In genomic region chr2:235347691-235348090, GRCh38 we compare ENCODE assay signal across 11 cellular contexts.
DNase-seq lines count a peak whose midpoint lies in the region; ATAC-seq, FAIRE-seq and TF ChIP-seq lines count a peak whose summit lies in the region.
"Had no signal": no experiment of that assay in that cellular context is flagged by ENCODE, and none has a peak within 500 bp of the region (broad histone marks: within the 10 kb centered on the region; RNA-seq: fewer than 3 reads in every experiment).

No MANE protein-coding gene starts in this region.

- no peaks in the 10 kb centered on the region for H4K20me1 ChIP-seq in K562 (replicated peaks; ENCODE audit: control insufficient read depth, insufficient read depth, low read length)

- no peaks in the 10 kb centered on the region for H3K79me1 ChIP-seq in mesendoderm (ENCODE audit: low read length)

- H2BK120ac ChIP-seq in mesendoderm (ENCODE audit: low read depth, low read length), result no peak overlapping the region

- H3K27me3 ChIP-seq in MG63 (no peaks in the 10 kb centered on the region), K562 (ENCODE audit: control insufficient read depth in 2 of 2, insufficient read depth in 2 of 2, low read length in 2 of 2) (peaks cover 0 to 13% of the 10 kb centered on the region in 2 experiments), mesendoderm (ENCODE audit: insufficient read depth, low read length, poor library complexity) (no peaks in the 10 kb centered on the region)
- H3K27me3 ChIP-seq: testis had no signal

- H2AK5ac ChIP-seq in mesendoderm (ENCODE audit: low read length), result no peak overlapping the region

- H3K27ac ChIP-seq in K562 (ENCODE audit: extremely low read depth, low read depth, low read length) (no peak overlapping the region), mesendoderm (ENCODE audit: low read depth, low read length) (no peak overlapping the region)
- H3K27ac ChIP-seq: testis, VCaP had no signal

- no peak overlapping the region for H3K4me2 ChIP-seq in K562 (ENCODE audit: insufficient read depth, low read length)
- no peak overlapping the region for H3K4me2 ChIP-seq in mesendoderm (ENCODE audit: low read length)

- H3K9ac ChIP-seq in K562 (ENCODE audit: insufficient read depth in 1 of 2, low read depth in 2 of 2, low read length in 2 of 2), result no peak overlapping the region
- no peak overlapping the region for H3K9ac ChIP-seq in mesendoderm (ENCODE audit: low read length)

- POLR2A ChIA-PET in K562 (lab: Yijun Ruan, JAX), result interaction anchor here (0.7 kb wide), 1 partner anchor 9 kb away, joined by 3 read pairs; no protein-coding TSS in a partner anchor

- H3K4ac ChIP-seq in mesendoderm (ENCODE audit: low read depth, low read length), result no peak overlapping the region

- CTCF ChIA-PET in K562 (lab: Yijun Ruan, JAX; ENCODE audit: low intra/inter-chr PET ratio), result no interaction called here

- no peak overlapping the region for H4K8ac ChIP-seq in mesendoderm (ENCODE audit: low read depth, low read length)

- H3K23ac ChIP-seq in mesendoderm (ENCODE audit: low read length), result no peak overlapping the region

- peak; percentile 42 for FAIRE-seq in K562 (lab: Jason Lieb, UNC)

- H3K4me1 ChIP-seq in K562 (replicated peaks in 1 of 2; ENCODE audit: control insufficient read depth in 2 of 2, insufficient read depth in 2 of 2, low read length in 2 of 2) (peaks cover 0 to 3% of the 10 kb centered on the region in 2 experiments; a peak in 2 of 5 replicates), mesendoderm (ENCODE audit: control insufficient read depth, low read depth, low read length) (no peaks in the 10 kb centered on the region)
- H3K4me1 ChIP-seq: testis had no signal

- H4K5ac ChIP-seq in mesendoderm (ENCODE audit: low read length), result no peak overlapping the region

- H3K36me3 ChIP-seq in MG63, result no peaks in the 10 kb centered on the region
- H3K36me3 ChIP-seq in K562 (ENCODE audit: control insufficient read depth, insufficient read depth, low read length), result no peaks in the 10 kb centered on the region
- H3K36me3 ChIP-seq in mesendoderm (ENCODE audit: control insufficient read depth, insufficient read depth, low read length), result no peaks in the 10 kb centered on the region

- in situ Hi-C loops in K562 (cut with MboI), result no loop called here

- WGBS in K562 (ENCODE audit: insufficient coverage, low coverage, missing lambda C conversion rate), result 0% methylated on average over 8 of the region's 8 CpGs
- WGBS in mesendoderm (ENCODE audit: extremely low coverage, insufficient coverage, low lambda C conversion rate), result no CpG with 5 or more reads among the region's 8 CpGs

- no peaks in the 10 kb centered on the region for H3K9me1 ChIP-seq in K562 (ENCODE audit: control insufficient read depth, insufficient read depth, low read length)

- no peak overlapping the region for H2BK5ac ChIP-seq in mesendoderm (ENCODE audit: low read length)

- intact Hi-C loops in K562 (cut with micrococcal nuclease), result no loop called here

- H3K79me2 ChIP-seq in K562 (ENCODE audit: control insufficient read depth, insufficient read depth, low read length) (no peaks in the 10 kb centered on the region), mesendoderm (ENCODE audit: control insufficient read depth, insufficient read depth, low read length) (no peaks in the 10 kb centered on the region)

- TF ChIP-seq CTCF in K562 (IDR thresholded peaks at IDR 0.05 in 2 of 3, conservative IDR thresholded peaks at IDR 0.05 in 1 of 3; ENCODE audit: insufficient read depth in 2 of 3, low read depth in 1 of 3, low read length in 3 of 3), result no peak

- H3K9me3 ChIP-seq in MG63 (no peaks in the 10 kb centered on the region), K562 (replicated peaks; ENCODE audit: control insufficient read depth, insufficient read depth, low read depth, low read length) (0 out of 2 replicates have a peak, but pooled peaks cover 2% of the 10 kb centered on the region)
- H3K9me3 ChIP-seq: testis had no signal

- no peak overlapping the region for H2BK15ac ChIP-seq in mesendoderm (replicated peaks; ENCODE audit: low read depth)

- no peak overlapping the region for H3K18ac ChIP-seq in mesendoderm (ENCODE audit: low read length)

- peak; percentile 83 for DNase-seq in COLO829 (ENCODE audit: low spot score)
- DNase-seq in MG63, result peak; percentile 81
- DNase-seq in K562 (ENCODE audit: extremely low read depth in 1 of 4, low spot score in 3 of 4), result peak; percentile 24 to 45 (median 31)
- peak; percentile 27 for DNase-seq in mesendoderm
- no peak for DNase-seq in activated CD8-positive, alpha-beta memory T cell treated with anti-CD3 and anti-CD28 coated beads, Interleukin-2, amount 50 U/mL, for 48 hours
- DNase-seq in UCSD-AML1 (lab: John Stamatoyannopoulos, UW; ENCODE audit: unreplicated experiment), result no peak
- DNase-seq: testis had no signal

- no peak for TF ChIP-seq EP300 in K562 (IDR thresholded peaks at IDR 0.05; ENCODE audit: low read length)

- no peak overlapping the region for H2AFZ ChIP-seq in K562 (ENCODE audit: low read depth, low read length)

- H3K56ac ChIP-seq in mesendoderm (ENCODE audit: low read length), result no peak overlapping the region

- H3K4me3 ChIP-seq in MG63 (no peak overlapping the region), K562 (no peak overlapping the region), mesendoderm (ENCODE audit: low read length) (no peak overlapping the region)
- H3K4me3 ChIP-seq: testis had no signal

- no TSS peak for BruUV-seq in K562 (replicated peaks; lab: Mats Ljungman, UMichigan)

- TF ChIP-seq RAD21 in K562 (CRISPR knock-in tag; conservative IDR thresholded peaks at IDR 0.05 in 1 of 2, IDR thresholded peaks at IDR 0.05 in 1 of 2), result no peak

- ATAC-seq in K562, result peak; percentile 49; the same call in 1 of the 3 replicates
- ATAC-seq in HG02852 (IDR thresholded peaks at IDR 0.05; ENCODE audit: unreplicated experiment), result no peak
- ATAC-seq in GM21423 (IDR thresholded peaks at IDR 0.05; ENCODE audit: unreplicated experiment), result no peak
- ATAC-seq: Panc1 had no signal

- TF ChIP-seq POLR2A in K562 (conservative IDR thresholded peaks at IDR 0.05), result no peak

TF ChIP-seq in K562, 482 proteins besides CTCF, POLR2A, EP300 and RAD21 (continues in another document):
- peak; percentile 64 for TF ChIP-seq MAFF (IDR thresholded peaks at IDR 0.05; ENCODE audit: low read length)
- no peak for TF ChIP-seq ZKSCAN1 (IDR thresholded peaks at IDR 0.05; ENCODE audit: low read depth, low read length)
- TF ChIP-seq CEBPZ (IDR thresholded peaks at IDR 0.05; ENCODE audit: borderline replicate concordance, low read depth, low read length), result no peak
- no peak for TF ChIP-seq STAG1 (CRISPR knock-in tag; IDR thresholded peaks at IDR 0.05; ENCODE audit: borderline replicate concordance)
- TF ChIP-seq ZNF79 (CRISPR knock-in tag; IDR thresholded peaks at IDR 0.05; ENCODE audit: low read depth), result no peak
- TF ChIP-seq ZFP30 (CRISPR knock-in tag; IDR thresholded peaks at IDR 0.05; ENCODE audit: borderline replicate concordance), result no peak
- TF ChIP-seq CHCHD3 (CRISPR knock-in tag; IDR thresholded peaks at IDR 0.05), result no peak
- TF ChIP-seq ATF7 (IDR thresholded peaks at IDR 0.05), result no peak
- no peak for TF ChIP-seq PREB (CRISPR knock-in tag; IDR thresholded peaks at IDR 0.05)
- no peak for TF ChIP-seq HNRNPL (IDR thresholded peaks at IDR 0.05; ENCODE audit: low read depth, low read length)
- no peak for TF ChIP-seq ZFX (CRISPR knock-in tag; IDR thresholded peaks at IDR 0.05)
- TF ChIP-seq ZNF134 (CRISPR knock-in tag; conservative IDR thresholded peaks at IDR 0.05), result no peak
- no peak for TF ChIP-seq HOMEZ (CRISPR knock-in tag; IDR thresholded peaks at IDR 0.05)
- no peak for TF ChIP-seq ZNF707 (CRISPR knock-in tag; conservative IDR thresholded peaks at IDR 0.05)

Comparison
In these comparisons a context has a peak if more than half of its experiments do, and no peak if none do; other contexts are left out.
1. DNase-seq: peak in COLO829 (single experiment), MG63 (single experiment), K562 (4 of 4) and mesendoderm (single experiment); none in activated CD8-positive, alpha-beta memory T cell treated with anti-CD3 and anti-CD28 coated beads, Interleukin-2, amount 50 U/mL, for 48 hours (single experiment) and UCSD-AML1 (single experiment).